1 cellular context compared by ENCODE assay signal in genomic region chr3:161273589-161274218, GRCh38.
TF ChIP-seq lines count a peak whose summit lies in the region.

No MANE protein-coding gene starts in this region.

TF ChIP-seq in K562, 482 proteins besides CTCF, POLR2A, EP300 and RAD21 (continued from another document):
- TF ChIP-seq ZBTB49 (CRISPR knock-in tag; IDR thresholded peaks at IDR 0.05; ENCODE audit: borderline replicate concordance) (no peak), MAX (CRISPR knock-in tag; IDR thresholded peaks at IDR 0.05) (no peak), ZBTB17 (CRISPR knock-in tag; IDR thresholded peaks at IDR 0.05) (no peak)
